8 cellular contexts compared by ENCODE assay signal in genomic region chr7:103073989-103074518, GRCh38. TPM values are rescaled to one million over a fixed set of nuclear protein-coding genes. Genes with fewer than 3 reads are reported as not detected.
A peak's percentile ranks its signal among the peaks of the same experiment; 100 is the strongest.
DNase-seq lines count a peak whose midpoint lies in the region; ATAC-seq and TF ChIP-seq lines count a peak whose summit lies in the region.

No MANE protein-coding gene starts in this region.

- peak; percentile 18 for ATAC-seq in left colon
- no peak for ATAC-seq in GM19035 (IDR thresholded peaks at IDR 0.05; ENCODE audit: unreplicated experiment)

- no peak for TF ChIP-seq POLR2A in thyroid gland (IDR thresholded peaks at IDR 0.05)

- no peak for DNase-seq in AG09309 (ENCODE audit: low read depth)
- no peak for DNase-seq in adipocyte (ENCODE audit: low read depth)
- DNase-seq in left colon, result peak in 1 of 2 donors; percentile 31
- DNase-seq in thyroid gland, result peak in 1 of 2 donors; percentile 8
- DNase-seq in NCI-H774 (lab: John Stamatoyannopoulos, UW), result no peak
- no peak for DNase-seq in stimulated activated CD8-positive, alpha-beta memory T cell treated with anti-CD3 and anti-CD28 coated beads, Interleukin-4, amount 100 ng/mL, for 48 hours

- no peaks in the 10 kb centered on the region for H3K27me3 ChIP-seq in HUES6 (ENCODE audit: control insufficient read depth, insufficient read depth, low read length)
- H3K27me3 ChIP-seq in adipocyte (replicated peaks; ENCODE audit: control insufficient read depth, insufficient read depth, low read length), result no peaks in the 10 kb centered on the region
- H3K27me3 ChIP-seq in thyroid gland, result no peaks in the 10 kb centered on the region

- H3K9me3 ChIP-seq in HUES6 (ENCODE audit: control insufficient read depth, insufficient read depth, low read depth, low read length) (peaks cover 3% of the 10 kb centered on the region), adipocyte (ENCODE audit: control insufficient read depth, low read length) (no peaks in the 10 kb centered on the region), thyroid gland (no peaks in the 10 kb centered on the region)

- H3K4me3 ChIP-seq in AG09309 (ENCODE audit: control insufficient read depth, low read depth, low read length) (peak overlapping the region; percentile 62), HUES6 (ENCODE audit: low read depth, low read length) (peak overlapping the region; percentile 90), adipocyte (ENCODE audit: low read length) (peak overlapping the region; percentile 97), thyroid gland (replicated peaks in 1 of 3) (peak overlapping the region; percentile 51 to 99 (median 95))

- TF ChIP-seq CTCF in AG09309 (IDR thresholded peaks at IDR 0.05; ENCODE audit: control insufficient read depth, insufficient read depth, low read depth, low read length, missing control alignments), result no peak
- TF ChIP-seq CTCF in thyroid gland (IDR thresholded peaks at IDR 0.05), result no peak

- peak overlapping the region; percentile 55 for H3K9ac ChIP-seq in HUES6 (ENCODE audit: low read length)
- peak overlapping the region; percentile 85 for H3K9ac ChIP-seq in adipocyte (ENCODE audit: low read length)

- WGBS in thyroid gland, 2 donors, result 8 to 12% methylated on average over 6 of the region's 6 CpGs

- H3K36me3 ChIP-seq in HUES6 (ENCODE audit: control insufficient read depth, insufficient read depth, low read length) (no peaks in the 10 kb centered on the region), adipocyte (ENCODE audit: control insufficient read depth, insufficient read depth, low read length, severe bottlenecking) (no peaks in the 10 kb centered on the region), thyroid gland (no peaks in the 10 kb centered on the region)

- intact Hi-C loops in left colon (cut with DNase I, micrococcal nuclease) (loop anchor here in 1 of 2 donors (5.0 kb wide), 1 partner anchor 73 kb away; the partner anchor contains the start of gene NAPEPLD), thyroid gland (cut with DNase I) (no loop called here)

- H3K27ac ChIP-seq in HUES6 (ENCODE audit: low read depth, low read length), result no peak overlapping the region
- H3K27ac ChIP-seq in thyroid gland, result peak overlapping the region; percentile 81 to 94 (median 93)

- H3K4me1 ChIP-seq in HUES6 (ENCODE audit: control insufficient read depth, insufficient read depth, low read length), result no peaks in the 10 kb centered on the region
- peaks cover 19% of the 10 kb centered on the region for H3K4me1 ChIP-seq in adipocyte (ENCODE audit: control insufficient read depth, insufficient read depth, low read length)
- peaks cover 6 to 17% of the 10 kb centered on the region in 2 donors for H3K4me1 ChIP-seq in thyroid gland

RNA-seq across cellular contexts. Expression of gene FBXL13, which starts 0.5 kb away (rescaled TPM):
- total RNA-seq in left colon (1 to 10 TPM in 1 of 2 donors, under 1 TPM in 1; 0.15 to 1.5 TPM), thyroid gland (1 to 10 TPM; 4.2 to 9.6 (median 5.0) TPM)

RNA-seq across cellular contexts. Expression of gene ARMC10, which starts 0.9 kb away (rescaled TPM):
- total RNA-seq in left colon, result 10 to 100 TPM; 26.4 to 28.4 TPM
- 10 to 100 TPM; 44.1 to 72.4 (median 57.8) TPM for total RNA-seq in thyroid gland
